ENCODE assay signal across 18 cellular contexts in genomic region chr7:676972-677385, GRCh38. TPM values are rescaled to one million over a fixed set of nuclear protein-coding genes. Genes with fewer than 3 reads are reported as not detected.
DNase-seq lines count a peak whose midpoint lies in the region; ATAC-seq and TF ChIP-seq lines count a peak whose summit lies in the region.
"Had no signal": no experiment of that assay in that cellular context is flagged by ENCODE, and none has a peak within 500 bp of the region (broad histone marks: within the 10 kb centered on the region; RNA-seq: fewer than 3 reads in every experiment).

No MANE protein-coding gene starts in this region.

- DNase-seq in cardiac septum (ENCODE audit: low spot score) (peak; percentile 74), Right ventricle myocardium superior (no peak), RWPE2 (ENCODE audit: low spot score) (peak; percentile 42), posterior vena cava (ENCODE audit: low spot score) (peak; percentile 41), upper lobe of right lung (peak; percentile 47), NCI-H345 (lab: John Stamatoyannopoulos, UW) (no peak), HAP-1 (ENCODE audit: low spot score in 2 of 2) (no peak), LoVo (ENCODE audit: low spot score) (no peak)
- DNase-seq: 8988T; C1 segment of cervical spinal cord; CD4-positive, CD25-positive, alpha-beta regulatory T cell; DMS153; DMS79; GDM1; GM23248; HFFc6 had no signal

- peaks cover 22% of the 10 kb centered on the region for H3K36me3 ChIP-seq in RWPE2 (ENCODE audit: low read depth)
- no peaks in the 10 kb centered on the region for H3K36me3 ChIP-seq in upper lobe of right lung
- H3K36me3 ChIP-seq in HAP-1 (replicated peaks): no peaks in the 10 kb centered on the region; the same call in none of the 2 replicates

- H3K27me3 ChIP-seq in RWPE2 (ENCODE audit: insufficient read depth, poor library complexity, severe bottlenecking) (no peaks in the 10 kb centered on the region), upper lobe of right lung (no peaks in the 10 kb centered on the region), HAP-1 (ENCODE audit: low read depth) (no peaks in the 10 kb centered on the region)

- ATAC-seq in Right ventricle myocardium superior (ENCODE audit: poor library complexity) (no peak), RWPE2 (ENCODE audit: low read depth) (no peak), upper lobe of right lung (no peak)
- ATAC-seq: HCT116, HepG2 had no signal

- H3K4me1 ChIP-seq in RWPE2 (ENCODE audit: insufficient read depth, poor library complexity, severe bottlenecking): no peaks in the 10 kb centered on the region
- H3K4me1 ChIP-seq in upper lobe of right lung: no peaks in the 10 kb centered on the region
- H3K4me1 ChIP-seq in HAP-1: no peaks in the 10 kb centered on the region

- H3K9me3 ChIP-seq in RWPE2 (ENCODE audit: severe bottlenecking): no peaks in the 10 kb centered on the region
- H3K9me3 ChIP-seq in upper lobe of right lung: no peaks in the 10 kb centered on the region
- H3K9me3 ChIP-seq in HAP-1: no peaks in the 10 kb centered on the region

- intact Hi-C loops in cardiac septum (cut with DNase I) (no loop called here), Right ventricle myocardium superior (cut with DNase I) (no loop called here), posterior vena cava (cut with DNase I) (no loop called here), upper lobe of right lung (cut with DNase I) (no loop called here)

- TF ChIP-seq CTCF in RWPE2 (IDR thresholded peaks at IDR 0.05; ENCODE audit: poor library complexity, severe bottlenecking) (no peak), upper lobe of right lung (IDR thresholded peaks at IDR 0.05) (no peak)

- in situ Hi-C loops in HAP-1 (cut with MboI; ENCODE audit: low sequenced_read_pairs): no loop called here

- H3K27ac ChIP-seq in RWPE2 (ENCODE audit: poor library complexity, severe bottlenecking): no peak overlapping the region
- H3K27ac ChIP-seq in upper lobe of right lung: no peak overlapping the region
- H3K27ac ChIP-seq: GM23248 had no signal

- H3K4me3 ChIP-seq in RWPE2 (ENCODE audit: severe bottlenecking): no peak overlapping the region
- no peak overlapping the region for H3K4me3 ChIP-seq in upper lobe of right lung
- no peak overlapping the region for H3K4me3 ChIP-seq in HAP-1
- H3K4me3 ChIP-seq: GM23248 had no signal

RNA-seq across cellular contexts. Expression of gene DNAAF5, which starts 49.5 kb away (rescaled TPM):
- total RNA-seq in cardiac septum: 22.1 TPM
- total RNA-seq in Right ventricle myocardium superior: 19.3 TPM
- 10 to 100 TPM; 12.6 to 16.9 TPM for total RNA-seq in posterior vena cava
- total RNA-seq in upper lobe of right lung: 15.8 TPM

RNA-seq across cellular contexts. Expression of gene PRKAR1B, which starts 50.1 kb away (rescaled TPM):
- total RNA-seq in cardiac septum: 13.5 TPM
- total RNA-seq in Right ventricle myocardium superior: 16.5 TPM
- total RNA-seq in posterior vena cava: 10 to 100 TPM; 10.1 TPM
- total RNA-seq in upper lobe of right lung: 25.7 TPM

Comparison
In these comparisons a context has a peak if more than half of its experiments do, and no peak if none do; other contexts are left out.
1. DNase-seq: peak in cardiac septum (single experiment), RWPE2 (single experiment), posterior vena cava (single experiment) and upper lobe of right lung (single experiment); none in Right ventricle myocardium superior (single experiment), NCI-H345 (single experiment), HAP-1 (0 of 2) and LoVo (single experiment).